1 cellular context compared by ENCODE assay signal in the genomic region with DNA sequence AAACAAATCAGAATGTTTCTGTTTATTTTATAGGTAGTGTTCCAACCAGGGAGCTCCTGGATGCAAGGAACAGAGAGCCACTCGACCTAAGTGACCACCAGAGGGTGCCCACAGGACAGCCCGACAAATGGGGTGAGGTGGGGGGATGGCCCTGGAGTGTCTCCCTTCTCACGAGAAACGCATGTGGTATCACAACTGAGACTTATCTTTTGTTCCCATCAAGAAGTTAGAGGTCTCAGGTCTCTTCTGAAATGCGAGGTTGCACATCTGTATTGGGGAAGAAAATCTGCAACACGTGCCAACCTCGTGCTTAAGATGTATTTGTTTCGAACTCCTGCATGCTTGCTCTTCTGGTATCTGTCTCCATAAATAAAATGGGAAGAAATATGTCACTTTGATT.
TF ChIP-seq lines count a peak whose summit lies in the region.

No MANE protein-coding gene starts in this region.

TF ChIP-seq in HepG2, 621 proteins besides CTCF, POLR2A, EP300 and RAD21 (continued from another document and continues in another):
- TF ChIP-seq, protein P1, sequence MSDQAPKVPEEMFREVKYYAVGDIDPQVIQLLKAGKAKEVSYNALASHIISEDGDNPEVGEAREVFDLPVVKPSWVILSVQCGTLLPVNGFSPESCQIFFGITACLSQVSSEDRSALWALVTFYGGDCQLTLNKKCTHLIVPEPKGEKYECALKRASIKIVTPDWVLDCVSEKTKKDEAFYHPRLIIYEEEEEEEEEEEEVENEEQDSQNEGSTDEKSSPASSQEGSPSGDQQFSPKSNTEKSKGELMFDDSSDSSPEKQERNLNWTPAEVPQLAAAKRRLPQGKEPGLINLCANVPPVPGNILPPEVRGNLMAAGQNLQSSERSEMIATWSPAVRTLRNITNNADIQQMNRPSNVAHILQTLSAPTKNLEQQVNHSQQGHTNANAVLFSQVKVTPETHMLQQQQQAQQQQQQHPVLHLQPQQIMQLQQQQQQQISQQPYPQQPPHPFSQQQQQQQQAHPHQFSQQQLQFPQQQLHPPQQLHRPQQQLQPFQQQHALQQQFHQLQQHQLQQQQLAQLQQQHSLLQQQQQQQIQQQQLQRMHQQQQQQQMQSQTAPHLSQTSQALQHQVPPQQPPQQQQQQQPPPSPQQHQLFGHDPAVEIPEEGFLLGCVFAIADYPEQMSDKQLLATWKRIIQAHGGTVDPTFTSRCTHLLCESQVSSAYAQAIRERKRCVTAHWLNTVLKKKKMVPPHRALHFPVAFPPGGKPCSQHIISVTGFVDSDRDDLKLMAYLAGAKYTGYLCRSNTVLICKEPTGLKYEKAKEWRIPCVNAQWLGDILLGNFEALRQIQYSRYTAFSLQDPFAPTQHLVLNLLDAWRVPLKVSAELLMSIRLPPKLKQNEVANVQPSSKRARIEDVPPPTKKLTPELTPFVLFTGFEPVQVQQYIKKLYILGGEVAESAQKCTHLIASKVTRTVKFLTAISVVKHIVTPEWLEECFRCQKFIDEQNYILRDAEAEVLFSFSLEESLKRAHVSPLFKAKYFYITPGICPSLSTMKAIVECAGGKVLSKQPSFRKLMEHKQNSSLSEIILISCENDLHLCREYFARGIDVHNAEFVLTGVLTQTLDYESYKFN (CRISPR knock-in tag; conservative IDR thresholded peaks at IDR 0.05): no peak
- TF ChIP-seq, protein P2, sequence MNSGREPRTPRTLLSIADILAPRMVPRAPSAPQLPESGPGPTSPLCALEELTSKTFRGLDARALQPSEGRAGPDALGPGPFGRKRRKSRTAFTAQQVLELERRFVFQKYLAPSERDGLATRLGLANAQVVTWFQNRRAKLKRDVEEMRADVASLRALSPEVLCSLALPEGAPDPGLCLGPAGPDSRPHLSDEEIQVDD (CRISPR knock-in tag; IDR thresholded peaks at IDR 0.05; ENCODE audit: borderline replicate concordance): no peak
- TF ChIP-seq, protein P3, sequence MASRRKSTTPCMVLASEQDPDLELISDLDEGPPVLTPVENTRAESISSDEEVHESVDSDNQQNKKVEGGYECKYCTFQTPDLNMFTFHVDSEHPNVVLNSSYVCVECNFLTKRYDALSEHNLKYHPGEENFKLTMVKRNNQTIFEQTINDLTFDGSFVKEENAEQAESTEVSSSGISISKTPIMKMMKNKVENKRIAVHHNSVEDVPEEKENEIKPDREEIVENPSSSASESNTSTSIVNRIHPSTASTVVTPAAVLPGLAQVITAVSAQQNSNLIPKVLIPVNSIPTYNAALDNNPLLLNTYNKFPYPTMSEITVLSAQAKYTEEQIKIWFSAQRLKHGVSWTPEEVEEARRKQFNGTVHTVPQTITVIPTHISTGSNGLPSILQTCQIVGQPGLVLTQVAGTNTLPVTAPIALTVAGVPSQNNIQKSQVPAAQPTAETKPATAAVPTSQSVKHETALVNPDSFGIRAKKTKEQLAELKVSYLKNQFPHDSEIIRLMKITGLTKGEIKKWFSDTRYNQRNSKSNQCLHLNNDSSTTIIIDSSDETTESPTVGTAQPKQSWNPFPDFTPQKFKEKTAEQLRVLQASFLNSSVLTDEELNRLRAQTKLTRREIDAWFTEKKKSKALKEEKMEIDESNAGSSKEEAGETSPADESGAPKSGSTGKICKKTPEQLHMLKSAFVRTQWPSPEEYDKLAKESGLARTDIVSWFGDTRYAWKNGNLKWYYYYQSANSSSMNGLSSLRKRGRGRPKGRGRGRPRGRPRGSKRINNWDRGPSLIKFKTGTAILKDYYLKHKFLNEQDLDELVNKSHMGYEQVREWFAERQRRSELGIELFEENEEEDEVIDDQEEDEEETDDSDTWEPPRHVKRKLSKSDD (CRISPR knock-in tag; IDR thresholded peaks at IDR 0.05; ENCODE audit: low read depth): no peak
- TF ChIP-seq CREM (IDR thresholded peaks at IDR 0.05) (no peak), CREM (CRISPR knock-in tag; IDR thresholded peaks at IDR 0.05) (no peak), ELF1 (CRISPR knock-in tag; IDR thresholded peaks at IDR 0.05) (no peak), ZNF282 (IDR thresholded peaks at IDR 0.05; ENCODE audit: partially characterized antibody) (no peak), ZNF878 (CRISPR knock-in tag; IDR thresholded peaks at IDR 0.05) (no peak), ZSCAN31 (CRISPR knock-in tag; IDR thresholded peaks at IDR 0.05; ENCODE audit: low read depth) (no peak), EZH2 (conservative IDR thresholded peaks at IDR 0.05; ENCODE audit: low read depth, low read length) (no peak), SMAD3 (CRISPR knock-in tag; IDR thresholded peaks at IDR 0.05) (peak; percentile 72; the same call in 1 of the 2 replicates), CENPX (CRISPR knock-in tag; IDR thresholded peaks at IDR 0.05) (no peak), ARNTL (CRISPR knock-in tag; IDR thresholded peaks at IDR 0.05) (no peak), ZNF317 (CRISPR knock-in tag; IDR thresholded peaks at IDR 0.05) (no peak), PHF5A (CRISPR knock-in tag; IDR thresholded peaks at IDR 0.05; ENCODE audit: low read depth, unreplicated experiment) (no peak), HMG20A (CRISPR knock-in tag; IDR thresholded peaks at IDR 0.05; ENCODE audit: borderline replicate concordance) (no peak; the same call in 1 of the 2 replicates), ZNF564 (CRISPR knock-in tag; IDR thresholded peaks at IDR 0.05) (no peak), NCOA1 (CRISPR knock-in tag; IDR thresholded peaks at IDR 0.05) (no peak), GZF1 (CRISPR knock-in tag; IDR thresholded peaks at IDR 0.05) (no peak), SIX4 (CRISPR knock-in tag; IDR thresholded peaks at IDR 0.05) (no peak), SMARCE1 (IDR thresholded peaks at IDR 0.05; ENCODE audit: borderline replicate concordance) (no peak), KLF16 (CRISPR knock-in tag; IDR thresholded peaks at IDR 0.05) (0 out of 4 replicates have a peak, but pooled peaks of 1 of the 2 experiments have one; percentile 45), KLF6 (CRISPR knock-in tag; IDR thresholded peaks at IDR 0.05) (no peak), ZNF496 (CRISPR knock-in tag; IDR thresholded peaks at IDR 0.05; ENCODE audit: insufficient replicate concordance) (no peak), PRMT3 (CRISPR knock-in tag; IDR thresholded peaks at IDR 0.05; ENCODE audit: borderline replicate concordance, low read depth) (no peak), ZNF256 (CRISPR knock-in tag; conservative IDR thresholded peaks at IDR 0.05) (no peak), ZBTB38 (CRISPR knock-in tag; IDR thresholded peaks at IDR 0.05) (no peak), GPN1 (CRISPR knock-in tag; IDR thresholded peaks at IDR 0.05; ENCODE audit: borderline replicate concordance) (no peak), STAT5B (CRISPR knock-in tag; IDR thresholded peaks at IDR 0.05) (no peak), HDAC6 (IDR thresholded peaks at IDR 0.05; ENCODE audit: low read depth, low read length) (no peak), HNRNPUL1 (IDR thresholded peaks at IDR 0.05; ENCODE audit: low read depth, low read length) (no peak), ZNF432 (CRISPR knock-in tag; IDR thresholded peaks at IDR 0.05; ENCODE audit: borderline replicate concordance) (no peak), GTF3A (CRISPR knock-in tag; conservative IDR thresholded peaks at IDR 0.05) (no peak), JUNB (CRISPR knock-in tag; IDR thresholded peaks at IDR 0.05; ENCODE audit: borderline replicate concordance) (no peak), HOXA9 (CRISPR knock-in tag; IDR thresholded peaks at IDR 0.05; ENCODE audit: borderline replicate concordance) (no peak)
- TF ChIP-seq, protein P4, sequence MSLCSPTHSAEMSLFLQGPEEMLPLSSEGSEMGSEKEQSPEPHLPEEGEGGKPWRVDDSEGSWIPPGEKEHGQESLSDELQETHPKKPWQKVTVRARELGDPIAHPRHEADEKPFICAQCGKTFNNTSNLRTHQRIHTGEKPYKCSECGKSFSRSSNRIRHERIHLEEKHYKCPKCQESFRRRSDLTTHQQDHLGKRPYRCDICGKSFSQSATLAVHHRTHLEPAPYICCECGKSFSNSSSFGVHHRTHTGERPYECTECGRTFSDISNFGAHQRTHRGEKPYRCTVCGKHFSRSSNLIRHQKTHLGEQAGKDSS (CRISPR knock-in tag; IDR thresholded peaks at IDR 0.05; ENCODE audit: borderline replicate concordance, low read depth): no peak; the same call in 1 of the 2 replicates
- TF ChIP-seq, protein P5, sequence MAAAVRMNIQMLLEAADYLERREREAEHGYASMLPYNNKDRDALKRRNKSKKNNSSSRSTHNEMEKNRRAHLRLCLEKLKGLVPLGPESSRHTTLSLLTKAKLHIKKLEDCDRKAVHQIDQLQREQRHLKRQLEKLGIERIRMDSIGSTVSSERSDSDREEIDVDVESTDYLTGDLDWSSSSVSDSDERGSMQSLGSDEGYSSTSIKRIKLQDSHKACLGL (CRISPR knock-in tag; IDR thresholded peaks at IDR 0.05): no peak
- TF ChIP-seq, protein P6, sequence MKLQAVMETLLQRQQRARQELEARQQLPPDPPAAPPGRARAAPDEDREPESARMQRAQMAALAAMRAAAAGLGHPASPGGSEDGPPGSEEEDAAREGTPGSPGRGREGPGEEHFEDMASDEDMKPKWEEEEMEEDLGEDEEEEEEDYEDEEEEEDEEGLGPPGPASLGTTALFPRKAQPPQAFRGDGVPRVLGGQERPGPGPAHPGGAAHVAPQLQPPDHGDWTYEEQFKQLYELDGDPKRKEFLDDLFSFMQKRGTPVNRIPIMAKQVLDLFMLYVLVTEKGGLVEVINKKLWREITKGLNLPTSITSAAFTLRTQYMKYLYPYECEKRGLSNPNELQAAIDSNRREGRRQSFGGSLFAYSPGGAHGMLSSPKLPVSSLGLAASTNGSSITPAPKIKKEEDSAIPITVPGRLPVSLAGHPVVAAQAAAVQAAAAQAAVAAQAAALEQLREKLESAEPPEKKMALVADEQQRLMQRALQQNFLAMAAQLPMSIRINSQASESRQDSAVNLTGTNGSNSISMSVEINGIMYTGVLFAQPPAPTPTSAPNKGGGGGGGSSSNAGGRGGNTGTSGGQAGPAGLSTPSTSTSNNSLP (IDR thresholded peaks at IDR 0.05; ENCODE audit: low read depth, low read length): peak; percentile 59; the same call in 1 of the 2 replicates
- TF ChIP-seq, protein P7, sequence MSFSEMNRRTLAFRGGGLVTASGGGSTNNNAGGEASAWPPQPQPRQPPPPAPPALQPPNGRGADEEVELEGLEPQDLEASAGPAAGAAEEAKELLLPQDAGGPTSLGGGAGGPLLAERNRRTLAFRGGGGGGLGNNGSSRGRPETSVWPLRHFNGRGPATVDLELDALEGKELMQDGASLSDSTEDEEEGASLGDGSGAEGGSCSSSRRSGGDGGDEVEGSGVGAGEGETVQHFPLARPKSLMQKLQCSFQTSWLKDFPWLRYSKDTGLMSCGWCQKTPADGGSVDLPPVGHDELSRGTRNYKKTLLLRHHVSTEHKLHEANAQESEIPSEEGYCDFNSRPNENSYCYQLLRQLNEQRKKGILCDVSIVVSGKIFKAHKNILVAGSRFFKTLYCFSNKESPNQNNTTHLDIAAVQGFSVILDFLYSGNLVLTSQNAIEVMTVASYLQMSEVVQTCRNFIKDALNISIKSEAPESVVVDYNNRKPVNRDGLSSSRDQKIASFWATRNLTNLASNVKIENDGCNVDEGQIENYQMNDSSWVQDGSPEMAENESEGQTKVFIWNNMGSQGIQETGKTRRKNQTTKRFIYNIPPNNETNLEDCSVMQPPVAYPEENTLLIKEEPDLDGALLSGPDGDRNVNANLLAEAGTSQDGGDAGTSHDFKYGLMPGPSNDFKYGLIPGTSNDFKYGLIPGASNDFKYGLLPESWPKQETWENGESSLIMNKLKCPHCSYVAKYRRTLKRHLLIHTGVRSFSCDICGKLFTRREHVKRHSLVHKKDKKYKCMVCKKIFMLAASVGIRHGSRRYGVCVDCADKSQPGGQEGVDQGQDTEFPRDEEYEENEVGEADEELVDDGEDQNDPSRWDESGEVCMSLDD (CRISPR knock-in tag; IDR thresholded peaks at IDR 0.05; ENCODE audit: borderline replicate concordance): no peak
- TF ChIP-seq, protein P8, sequence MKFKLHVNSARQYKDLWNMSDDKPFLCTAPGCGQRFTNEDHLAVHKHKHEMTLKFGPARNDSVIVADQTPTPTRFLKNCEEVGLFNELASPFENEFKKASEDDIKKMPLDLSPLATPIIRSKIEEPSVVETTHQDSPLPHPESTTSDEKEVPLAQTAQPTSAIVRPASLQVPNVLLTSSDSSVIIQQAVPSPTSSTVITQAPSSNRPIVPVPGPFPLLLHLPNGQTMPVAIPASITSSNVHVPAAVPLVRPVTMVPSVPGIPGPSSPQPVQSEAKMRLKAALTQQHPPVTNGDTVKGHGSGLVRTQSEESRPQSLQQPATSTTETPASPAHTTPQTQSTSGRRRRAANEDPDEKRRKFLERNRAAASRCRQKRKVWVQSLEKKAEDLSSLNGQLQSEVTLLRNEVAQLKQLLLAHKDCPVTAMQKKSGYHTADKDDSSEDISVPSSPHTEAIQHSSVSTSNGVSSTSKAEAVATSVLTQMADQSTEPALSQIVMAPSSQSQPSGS (CRISPR knock-in tag; IDR thresholded peaks at IDR 0.05): 0 out of 2 replicates have a peak, but pooled peaks have one; percentile 47
